1 cellular context compared by ENCODE assay signal in the genomic region with DNA sequence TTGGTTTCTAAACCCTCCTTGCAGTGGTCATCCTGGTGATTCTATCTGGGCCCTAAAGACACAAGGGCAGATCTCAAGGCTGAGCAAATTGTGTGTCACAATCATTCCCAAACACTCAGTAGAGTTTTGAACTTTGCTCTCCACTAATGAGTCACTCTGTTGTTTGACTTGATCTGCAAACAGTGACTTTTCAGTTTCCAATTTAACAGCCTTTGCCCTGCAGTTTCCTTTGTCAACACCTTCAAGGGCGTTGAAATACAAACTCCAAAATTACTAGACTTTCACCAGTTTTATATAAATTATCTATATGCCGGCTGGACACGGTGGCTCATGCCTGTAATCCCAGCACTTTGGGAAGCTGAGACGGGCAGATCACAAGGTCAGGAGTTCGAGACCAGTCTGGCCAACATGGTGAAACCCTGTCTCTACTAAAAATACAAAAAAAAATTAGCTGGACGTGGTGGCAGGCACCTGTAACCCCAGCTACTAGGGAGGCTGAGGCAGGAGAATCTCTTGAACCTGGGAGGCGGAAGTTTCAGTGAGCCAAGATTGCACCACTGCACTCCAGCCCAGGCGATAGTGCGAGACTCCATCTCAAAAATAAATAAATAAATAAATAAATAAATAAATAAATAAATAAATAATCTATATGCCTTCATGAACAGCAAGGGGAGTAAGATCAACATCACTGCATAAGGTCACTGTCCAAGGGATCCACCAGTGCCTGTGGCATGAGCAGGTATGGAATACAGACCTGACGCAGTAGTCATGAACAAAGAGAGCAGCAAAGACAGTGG.
TF ChIP-seq lines count a peak whose summit lies in the region.

No MANE protein-coding gene starts in this region.

TF ChIP-seq in liver, 16 proteins besides CTCF, POLR2A, EP300 and RAD21 (continued from another document):
- TF ChIP-seq, protein P1, sequence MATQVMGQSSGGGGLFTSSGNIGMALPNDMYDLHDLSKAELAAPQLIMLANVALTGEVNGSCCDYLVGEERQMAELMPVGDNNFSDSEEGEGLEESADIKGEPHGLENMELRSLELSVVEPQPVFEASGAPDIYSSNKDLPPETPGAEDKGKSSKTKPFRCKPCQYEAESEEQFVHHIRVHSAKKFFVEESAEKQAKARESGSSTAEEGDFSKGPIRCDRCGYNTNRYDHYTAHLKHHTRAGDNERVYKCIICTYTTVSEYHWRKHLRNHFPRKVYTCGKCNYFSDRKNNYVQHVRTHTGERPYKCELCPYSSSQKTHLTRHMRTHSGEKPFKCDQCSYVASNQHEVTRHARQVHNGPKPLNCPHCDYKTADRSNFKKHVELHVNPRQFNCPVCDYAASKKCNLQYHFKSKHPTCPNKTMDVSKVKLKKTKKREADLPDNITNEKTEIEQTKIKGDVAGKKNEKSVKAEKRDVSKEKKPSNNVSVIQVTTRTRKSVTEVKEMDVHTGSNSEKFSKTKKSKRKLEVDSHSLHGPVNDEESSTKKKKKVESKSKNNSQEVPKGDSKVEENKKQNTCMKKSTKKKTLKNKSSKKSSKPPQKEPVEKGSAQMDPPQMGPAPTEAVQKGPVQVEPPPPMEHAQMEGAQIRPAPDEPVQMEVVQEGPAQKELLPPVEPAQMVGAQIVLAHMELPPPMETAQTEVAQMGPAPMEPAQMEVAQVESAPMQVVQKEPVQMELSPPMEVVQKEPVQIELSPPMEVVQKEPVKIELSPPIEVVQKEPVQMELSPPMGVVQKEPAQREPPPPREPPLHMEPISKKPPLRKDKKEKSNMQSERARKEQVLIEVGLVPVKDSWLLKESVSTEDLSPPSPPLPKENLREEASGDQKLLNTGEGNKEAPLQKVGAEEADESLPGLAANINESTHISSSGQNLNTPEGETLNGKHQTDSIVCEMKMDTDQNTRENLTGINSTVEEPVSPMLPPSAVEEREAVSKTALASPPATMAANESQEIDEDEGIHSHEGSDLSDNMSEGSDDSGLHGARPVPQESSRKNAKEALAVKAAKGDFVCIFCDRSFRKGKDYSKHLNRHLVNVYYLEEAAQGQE (IDR thresholded peaks at IDR 0.05), result peak; percentile 33
- TF ChIP-seq ZBTB33 (IDR thresholded peaks at IDR 0.05) (peak; percentile 74), NR2F2 (IDR thresholded peaks at IDR 0.05) (peak; percentile 43), SP1 (IDR thresholded peaks at IDR 0.05) (peak; percentile 98), MAX (IDR thresholded peaks at IDR 0.05) (peak; percentile 76), FOXA2 (IDR thresholded peaks at IDR 0.05) (peak; percentile 92), HNF4A (conservative IDR thresholded peaks at IDR 0.05) (peak; percentile 98 to 99), HNF4G (IDR thresholded peaks at IDR 0.05) (peak; percentile 95), RXRA (IDR thresholded peaks at IDR 0.05) (peak; percentile 85 to 89), FOXA1 (IDR thresholded peaks at IDR 0.05) (peak; percentile 96)
- TF ChIP-seq, protein P2, sequence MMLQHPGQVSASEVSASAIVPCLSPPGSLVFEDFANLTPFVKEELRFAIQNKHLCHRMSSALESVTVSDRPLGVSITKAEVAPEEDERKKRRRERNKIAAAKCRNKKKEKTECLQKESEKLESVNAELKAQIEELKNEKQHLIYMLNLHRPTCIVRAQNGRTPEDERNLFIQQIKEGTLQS (IDR thresholded peaks at IDR 0.05), result peak; percentile 99
